In genomic region chr2:8312861-8313768, GRCh38 we compare ENCODE assay signal across 8 cellular contexts.
A peak's percentile ranks its signal among the peaks of the same experiment; 100 is the strongest.
DNase-seq lines count a peak whose midpoint lies in the region; ATAC-seq lines count a peak whose summit lies in the region.

No MANE protein-coding gene starts in this region.

- no peaks in the 10 kb centered on the region for H3K9me3 Mint-ChIP-seq in memory B cell

- no peak overlapping the region for H3K4me3 Mint-ChIP-seq in memory B cell

- peaks cover 21% of the 10 kb centered on the region for H3K4me1 Mint-ChIP-seq in memory B cell

- ATAC-seq in GM19463 (IDR thresholded peaks at IDR 0.05; ENCODE audit: unreplicated experiment) (peak; percentile 74), HG03439 (IDR thresholded peaks at IDR 0.05; ENCODE audit: unreplicated experiment) (peak; percentile 87), memory B cell (ENCODE audit: low read depth) (peak; percentile 19)

- no peaks in the 10 kb centered on the region for H3K36me3 Mint-ChIP-seq in memory B cell

- DNase-seq in D341Med (ENCODE audit: low spot score) (peak; percentile 41), SKM-1 (lab: John Stamatoyannopoulos, UW; ENCODE audit: unreplicated experiment) (peak; percentile 57), memory B cell (ENCODE audit: low spot score in 2 of 2) (no peak), T1000 (lab: John Stamatoyannopoulos, UW) (no peak)
- DNase-seq in activated naive CD4-positive, alpha-beta T cell treated with anti-CD3 and anti-CD28 coated beads, Interleukin-2, amount 50 U/mL, for 16 hours, result no peak
- DNase-seq in activated CD4-positive, CD25-positive, alpha-beta regulatory T cell (lab: John Stamatoyannopoulos, UW), result no peak

- peaks cover 30% of the 10 kb centered on the region for H3K27me3 Mint-ChIP-seq in memory B cell

- no peak overlapping the region for H3K27ac Mint-ChIP-seq in memory B cell

Comparison
In these comparisons a context has a peak if more than half of its experiments do, and no peak if none do; other contexts are left out.
1. DNase-seq: peak in D341Med (single experiment) and SKM-1 (single experiment); none in memory B cell (0 of 2), activated naive CD4-positive, alpha-beta T cell treated with anti-CD3 and anti-CD28 coated beads, Interleukin-2, amount 50 U/mL, for 16 hours (single experiment), activated CD4-positive, CD25-positive, alpha-beta regulatory T cell (0 of 4) and T1000 (single experiment).
2. ATAC-seq: peak in every context shown above with its lines; median percentile 87 in HG03439; 74 in GM19463; 19 in memory B cell.